ENCODE assay signal across 27 cellular contexts in genomic region chr16:52366997-52367396, GRCh38.
"Had no signal": no experiment of that assay in that cellular context is flagged by ENCODE, and none has a peak within 500 bp of the region (broad histone marks: within the 10 kb centered on the region; RNA-seq: fewer than 3 reads in every experiment).

No MANE protein-coding gene starts in this region.

- H3K4me1 ChIP-seq: ascending aorta, SJCRH30 had no signal

- H3K27me3 ChIP-seq: ascending aorta, cardiac muscle cell, SJCRH30 had no signal

- H3K9me3 ChIP-seq: ascending aorta, SJCRH30 had no signal

- ATAC-seq: activated CD8-positive, alpha-beta T cell treated with anti-CD3 and anti-CD28 coated beads for 36 hours; activated T-cell treated with anti-CD3 and anti-CD28 coated beads, Interleukin-2, amount 50 U/mL, for 72 hours; activated T-helper 17 cell treated with anti-CD3 and anti-CD28 coated beads, Interleukin-2, amount 50 U/mL, for 72 hours; K562; Panc1 had no signal

- H3K4me3 ChIP-seq: ascending aorta, cardiac muscle cell, K562, SJCRH30, SK-N-MC had no signal

- H3K36me3 ChIP-seq: ascending aorta, cardiac muscle cell, SJCRH30 had no signal

- DNase-seq: activated CD4-positive, alpha-beta T cell treated with anti-CD3 and anti-CD28 coated beads, Interleukin-2, amount 10 ng/mL, durations not matched to agents 24 days and 14 days; activated CD4-positive, alpha-beta T cell treated with anti-CD3 and anti-CD28 coated beads, Interleukin-2, amount 50 U/mL, for 4 hours; activated CD8-positive, alpha-beta T cell treated with anti-CD3 and anti-CD28 coated beads for 36 hours; activated effector memory CD4-positive, alpha-beta T cell treated with anti-CD3 and anti-CD28 coated beads, Interleukin-2, amount 50 U/mL, for 16 hours; activated naive CD4-positive, alpha-beta T cell; activated naive CD8-positive, alpha-beta T cell treated with anti-CD3 and anti-CD28 coated beads, Interleukin-2, amount 10 ng/mL, durations not matched to agents 7 days and 5 days; activated T-cell treated with anti-CD3 and anti-CD28 coated beads, Interleukin-2, amount 50 U/mL, for 1 hour; activated T-cell treated with anti-CD3 and anti-CD28 coated beads, Interleukin-2, amount 50 U/mL, for 72 hours; amygdala; NCI-H1417; NCI-H146; NCI-H187; NCI-H2081 treated with DMSO at 0.1 percent for 48 hours; NCI-H2171; NCI-H226; NCI-H510A; NCI-H526; NCI-H748 treated with DMSO at 0.1 percent for 48 hours; SHP77; SJCRH30; T1000 had no signal

- H3K27ac ChIP-seq: ascending aorta, cardiac muscle cell, SJCRH30, SK-N-MC had no signal
